ENCODE assay signal across 16 cellular contexts in the genomic region with DNA sequence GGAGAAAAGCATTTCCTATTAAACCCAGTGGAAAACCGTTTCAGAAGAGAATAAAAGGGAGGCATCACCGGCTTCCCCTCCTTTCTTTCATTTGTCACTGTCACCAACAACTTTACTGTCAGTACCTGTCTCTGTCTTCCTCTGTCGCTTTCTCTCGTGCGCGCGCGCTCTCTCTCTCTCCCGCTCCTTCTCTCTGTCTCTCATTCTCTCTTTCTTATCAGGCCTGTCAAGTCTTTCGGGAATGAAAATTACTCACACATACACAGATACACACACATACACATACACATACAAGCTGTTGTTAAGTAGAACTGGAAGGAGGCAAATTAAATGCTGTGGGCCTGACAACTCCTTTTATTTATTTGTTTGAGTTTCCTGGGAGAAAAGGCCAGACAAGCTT. TPM values are rescaled to one million over a fixed set of nuclear protein-coding genes. Genes with fewer than 3 reads are reported as not detected.
DNase-seq lines count a peak whose midpoint lies in the region; ATAC-seq and TF ChIP-seq lines count a peak whose summit lies in the region.
"Had no signal": no experiment of that assay in that cellular context is flagged by ENCODE, and none has a peak within 500 bp of the region (broad histone marks: within the 10 kb centered on the region; RNA-seq: fewer than 3 reads in every experiment).

No MANE protein-coding gene starts in this region.

- peak; percentile 68 for ATAC-seq in Right ventricle myocardium inferior
- peak; percentile 44 to 87 for ATAC-seq in left cardiac atrium
- no peak for ATAC-seq in HG03095 (IDR thresholded peaks at IDR 0.05; ENCODE audit: unreplicated experiment)
- ATAC-seq in HG03571 (IDR thresholded peaks at IDR 0.05; ENCODE audit: unreplicated experiment) = no peak

- DNase-seq in Right ventricle myocardium inferior (ENCODE audit: missing footprints) = no peak
- DNase-seq in cardiac septum (ENCODE audit: low spot score) = no peak
- peak; percentile 44 for DNase-seq in left cardiac atrium
- no peak for DNase-seq in nephron progenitor cell
- DNase-seq in HK-2 (ENCODE audit: unreplicated experiment) = no peak
- DNase-seq in superior temporal gyrus (ENCODE audit: extremely low spot score) = no peak
- DNase-seq: Caco-2; CD8-positive, alpha-beta memory T cell; GF-D8; HCEC 1CT; HFFc6 had no signal

- no peaks in the 10 kb centered on the region for H3K36me3 Mint-ChIP-seq in nephron progenitor cell (ENCODE audit: low read depth)
- H3K36me3 Mint-ChIP-seq: CD14-positive monocyte; CD8-positive, alpha-beta memory T cell had no signal

- H3K27me3 Mint-ChIP-seq in nephron progenitor cell (ENCODE audit: low read depth, poor library complexity) = peaks cover 9% of the 10 kb centered on the region
- H3K27me3 Mint-ChIP-seq: CD8-positive, alpha-beta memory T cell had no signal

- H3K4me1 Mint-ChIP-seq in nephron progenitor cell = peaks cover 12% of the 10 kb centered on the region
- H3K4me1 Mint-ChIP-seq: CD14-positive monocyte; CD8-positive, alpha-beta memory T cell had no signal

- no peak for TF ChIP-seq CTCF in nephron progenitor cell (IDR thresholded peaks at IDR 0.05)

- intact Hi-C loops in Right ventricle myocardium inferior (cut with DNase I) = loop anchor here (2.0 kb wide), 1 partner anchor 52 kb away; no protein-coding TSS in a partner anchor
- intact Hi-C loops in cardiac septum (cut with DNase I) = no loop called here
- intact Hi-C loops in left cardiac atrium (cut with DNase I) = loop anchor here (5.0 to 10.0 kb wide), 2 partner anchors 49 to 52 kb away; no protein-coding TSS in a partner anchor

- peak overlapping the region; percentile 82 for H3K27ac Mint-ChIP-seq in nephron progenitor cell
- H3K27ac Mint-ChIP-seq: CD14-positive monocyte; CD8-positive, alpha-beta memory T cell; HFFc6 had no signal

- H3K4me3 Mint-ChIP-seq in nephron progenitor cell = no peak overlapping the region
- H3K4me3 Mint-ChIP-seq: CD14-positive monocyte; CD8-positive, alpha-beta memory T cell; HFFc6 had no signal

- no peaks in the 10 kb centered on the region for H3K9me3 Mint-ChIP-seq in nephron progenitor cell
- H3K9me3 Mint-ChIP-seq: HFFc6 had no signal

RNA-seq across cellular contexts. Expression of a gene that starts 17.6 kb away (rescaled TPM):
- total RNA-seq in Right ventricle myocardium inferior (37.6 TPM), cardiac septum (82.1 TPM), left cardiac atrium (10 to 100 TPM; 36.0 to 38.7 TPM)
- total RNA-seq: A673; CD8-positive, alpha-beta memory T cell; HT1080 had no signal

Comparison
In these comparisons a context has a peak if more than half of its experiments do, and no peak if none do; other contexts are left out.
1. ATAC-seq: peak in Right ventricle myocardium inferior (single experiment) and left cardiac atrium (2 of 2); none in HG03095 (single experiment) and HG03571 (single experiment).